Comparison of ENCODE assay signal across 24 cellular contexts in genomic region chr2:219087848-219088247, GRCh38. TPM values are rescaled to one million over a fixed set of nuclear protein-coding genes. Genes with fewer than 3 reads are reported as not detected.
DNase-seq lines count a peak whose midpoint lies in the region; ATAC-seq and FAIRE-seq lines count a peak whose summit lies in the region.
"Had no signal": no experiment of that assay in that cellular context is flagged by ENCODE, and none has a peak within 500 bp of the region (broad histone marks: within the 10 kb centered on the region; RNA-seq: fewer than 3 reads in every experiment).

No MANE protein-coding gene starts in this region.

- H3K4me1 Mint-ChIP-seq in activated T-helper 17 cell treated with anti-CD3 and anti-CD28 coated beads, Interleukin-2, amount 50 U/mL, for 72 hours = peaks cover 5% of the 10 kb centered on the region
- H3K4me1 Mint-ChIP-seq in stimulated activated naive CD8-positive, alpha-beta T cell treated with anti-CD3 and anti-CD28 coated beads, Interleukin-15, amount 100 ng/mL, for 72 hours = peaks cover 16% of the 10 kb centered on the region

- H3K9me3 Mint-ChIP-seq in activated T-helper 17 cell treated with anti-CD3 and anti-CD28 coated beads, Interleukin-2, amount 50 U/mL, for 72 hours = no peaks in the 10 kb centered on the region
- H3K9me3 Mint-ChIP-seq in stimulated activated naive CD8-positive, alpha-beta T cell treated with anti-CD3 and anti-CD28 coated beads, Interleukin-15, amount 100 ng/mL, for 72 hours = no peaks in the 10 kb centered on the region
- H3K9me3 Mint-ChIP-seq: CD8-positive, alpha-beta memory T cell had no signal

- H3K27me3 Mint-ChIP-seq in activated T-helper 17 cell treated with anti-CD3 and anti-CD28 coated beads, Interleukin-2, amount 50 U/mL, for 72 hours = no peaks in the 10 kb centered on the region
- no peaks in the 10 kb centered on the region for H3K27me3 Mint-ChIP-seq in stimulated activated naive CD8-positive, alpha-beta T cell treated with anti-CD3 and anti-CD28 coated beads, Interleukin-15, amount 100 ng/mL, for 72 hours
- H3K27me3 Mint-ChIP-seq: CD4-positive, CD25-positive, alpha-beta regulatory T cell; CD8-positive, alpha-beta memory T cell had no signal

- DNase-seq in ELR (ENCODE audit: low read depth) = peak; percentile 52
- DNase-seq in HCEC 1CT = peak; percentile 41
- peak; percentile 18 for DNase-seq in RKO (ENCODE audit: low spot score)
- no peak for DNase-seq in stimulated activated CD4-positive, alpha-beta T cell treated with anti-CD3 and anti-CD28 coated beads, Interleukin-12 subunit alpha, Interleukin-12 subunit beta, amount 100 ng/mL, for 4 hours
- DNase-seq in stimulated activated naive CD8-positive, alpha-beta T cell treated with anti-CD3 and anti-CD28 coated beads, Interleukin-15, amount 100 ng/mL, for 72 hours = no peak
- DNase-seq in RCC 7860 (ENCODE audit: low spot score) = no peak
- no peak for DNase-seq in NCI-H82 (lab: John Stamatoyannopoulos, UW)
- DNase-seq: ACHN; BE2C; C1 segment of cervical spinal cord; CD4-positive, CD25-positive, alpha-beta regulatory T cell; CD8-positive, alpha-beta memory T cell; COR-L47; DMS 273 treated with DMSO at 0.1 percent for 48 hours; DMS53; DND-41; GDM1; GOT3; H7 had no signal

- H3K36me3 Mint-ChIP-seq in activated T-helper 17 cell treated with anti-CD3 and anti-CD28 coated beads, Interleukin-2, amount 50 U/mL, for 72 hours (ENCODE audit: low read depth) = peaks cover 12% of the 10 kb centered on the region

- H3K4me3 Mint-ChIP-seq in activated T-helper 17 cell treated with anti-CD3 and anti-CD28 coated beads, Interleukin-2, amount 50 U/mL, for 72 hours = no peak overlapping the region
- no peak overlapping the region for H3K4me3 Mint-ChIP-seq in stimulated activated naive CD8-positive, alpha-beta T cell treated with anti-CD3 and anti-CD28 coated beads, Interleukin-15, amount 100 ng/mL, for 72 hours
- H3K4me3 Mint-ChIP-seq: CD4-positive, CD25-positive, alpha-beta regulatory T cell; CD8-positive, alpha-beta memory T cell had no signal

- FAIRE-seq in RCC 7860 (lab: Jason Lieb, UNC) = no peak
- FAIRE-seq: A204.1, GM12892, GM18507, HTR-8/SVneo had no signal

- no peak overlapping the region for H3K27ac Mint-ChIP-seq in activated T-helper 17 cell treated with anti-CD3 and anti-CD28 coated beads, Interleukin-2, amount 50 U/mL, for 72 hours
- H3K27ac Mint-ChIP-seq in stimulated activated naive CD8-positive, alpha-beta T cell treated with anti-CD3 and anti-CD28 coated beads, Interleukin-15, amount 100 ng/mL, for 72 hours = no peak overlapping the region
- H3K27ac Mint-ChIP-seq: CD4-positive, CD25-positive, alpha-beta regulatory T cell; CD8-positive, alpha-beta memory T cell had no signal

- peak; percentile 19 for ATAC-seq in activated T-helper 17 cell treated with anti-CD3 and anti-CD28 coated beads, Interleukin-2, amount 50 U/mL, for 72 hours (replicated peaks)
- ATAC-seq in stimulated activated naive CD8-positive, alpha-beta T cell treated with anti-CD3 and anti-CD28 coated beads, Interleukin-15, amount 100 ng/mL, for 72 hours = no peak

RNA-seq across cellular contexts. Expression of gene IHH, which starts 27.1 kb away (rescaled TPM):
- under 1 TPM; 0.28 to 0.29 TPM for total RNA-seq in activated T-helper 17 cell treated with anti-CD3 and anti-CD28 coated beads, Interleukin-2, amount 50 U/mL, for 72 hours
- total RNA-seq: CD4-positive, CD25-positive, alpha-beta regulatory T cell; CD8-positive, alpha-beta memory T cell had no signal

RNA-seq across cellular contexts. Expression of gene CFAP65, which starts 46.5 kb away (rescaled TPM):
- not detected for total RNA-seq in activated T-helper 17 cell treated with anti-CD3 and anti-CD28 coated beads, Interleukin-2, amount 50 U/mL, for 72 hours
- total RNA-seq: CD4-positive, CD25-positive, alpha-beta regulatory T cell; CD8-positive, alpha-beta memory T cell; H7 had no signal

Comparison
In these comparisons a context has a peak if more than half of its experiments do, and no peak if none do; other contexts are left out.
1. DNase-seq: peak in ELR (single experiment), HCEC 1CT (single experiment) and RKO (single experiment); none in stimulated activated CD4-positive, alpha-beta T cell treated with anti-CD3 and anti-CD28 coated beads, Interleukin-12 subunit alpha, Interleukin-12 subunit beta, amount 100 ng/mL, for 4 hours (single experiment), stimulated activated naive CD8-positive, alpha-beta T cell treated with anti-CD3 and anti-CD28 coated beads, Interleukin-15, amount 100 ng/mL, for 72 hours (0 of 2), RCC 7860 (single experiment) and NCI-H82 (single experiment).